ENCODE assay signal across 1 cellular context in genomic region chr1:156638189-156638588, GRCh38.
TF ChIP-seq lines count a peak whose summit lies in the region.

No MANE protein-coding gene starts in this region.

TF ChIP-seq in K562, 482 proteins besides CTCF, POLR2A, EP300 and RAD21:
- peak; percentile 75 for TF ChIP-seq SUPT5H (IDR thresholded peaks at IDR 0.05)
- TF ChIP-seq POLR2AphosphoS2 (IDR thresholded peaks at IDR 0.05; ENCODE audit: low read length), result peak; percentile 45; the same call in 1 of the 2 replicates
- TF ChIP-seq POLR2G (IDR thresholded peaks at IDR 0.05; ENCODE audit: low read depth, low read length), result peak; percentile 84
- TF ChIP-seq RBFOX2 (IDR thresholded peaks at IDR 0.05; ENCODE audit: low read depth, low read length), result peak; percentile 38; the same call in 1 of the 2 replicates
- TF ChIP-seq MAZ (CRISPR knock-in tag; conservative IDR thresholded peaks at IDR 0.05 in 1 of 2, IDR thresholded peaks at IDR 0.05 in 1 of 2), result peak in 1 of 2 experiments; percentile 14; a peak in 1 of 4 replicates
- no peak for TF ChIP-seq MBD2 (IDR thresholded peaks at IDR 0.05; ENCODE audit: borderline replicate concordance, low read depth)
- peak; percentile 33 for TF ChIP-seq RBM22 (IDR thresholded peaks at IDR 0.05; ENCODE audit: low read depth, low read length, poor library complexity, severe bottlenecking)
- no peak for TF ChIP-seq ZNF239 (CRISPR knock-in tag; IDR thresholded peaks at IDR 0.05)
- TF ChIP-seq LCOR (CRISPR knock-in tag; IDR thresholded peaks at IDR 0.05), result 0 out of 2 replicates have a peak, but pooled peaks have one; percentile 15
- TF ChIP-seq KDM5B (IDR thresholded peaks at IDR 0.05; ENCODE audit: insufficient replicate concordance, low read depth, low read length), result peak; percentile 32
